ENCODE assay signal across 8 cellular contexts in genomic region chr16:30186782-30187555, GRCh38. TPM values are rescaled to one million over a fixed set of nuclear protein-coding genes. Genes with fewer than 3 reads are reported as not detected.
DNase-seq lines count a peak whose midpoint lies in the region; ATAC-seq and TF ChIP-seq lines count a peak whose summit lies in the region.

No MANE protein-coding gene starts in this region.

- no peaks in the 10 kb centered on the region for H3K27me3 Mint-ChIP-seq in T-cell
- no peaks in the 10 kb centered on the region for H3K27me3 Mint-ChIP-seq in activated naive CD8-positive, alpha-beta T cell treated with anti-CD3 and anti-CD28 coated beads, Interleukin-2, amount 50 U/mL, for 24 hours

- peaks cover 27 to 34% (median 31%) of the 10 kb centered on the region in 3 donors for H3K4me1 Mint-ChIP-seq in T-cell
- H3K4me1 Mint-ChIP-seq in activated naive CD8-positive, alpha-beta T cell treated with anti-CD3 and anti-CD28 coated beads, Interleukin-2, amount 50 U/mL, for 24 hours = peaks cover 33% of the 10 kb centered on the region

- DNase-seq in T-cell = peak; percentile 66 to 92 (median 85)
- DNase-seq in activated naive CD8-positive, alpha-beta T cell treated with anti-CD3 and anti-CD28 coated beads, Interleukin-2, amount 50 U/mL, for 24 hours = peak; percentile 95
- peak; percentile 86 for DNase-seq in left ventricle myocardium superior
- peak; percentile 73 to 88 for DNase-seq in stimulated activated CD4-positive, alpha-beta T cell treated with anti-CD3 and anti-CD28 coated beads, Interleukin-12 subunit alpha, Interleukin-12 subunit beta, amount 100 ng/mL, for 24 hours (ENCODE audit: low read depth in 2 of 2)
- DNase-seq in COLO829 (ENCODE audit: low spot score) = no peak
- no peak for DNase-seq in NCI-H2171 (lab: John Stamatoyannopoulos, UW)

- TF ChIP-seq POLR2A in GM18505 (IDR thresholded peaks at IDR 0.05; ENCODE audit: borderline replicate concordance, extremely low read depth, insufficient read depth, insufficient read length) = peak; percentile 46

- POLR2A ChIA-PET in T-cell (lab: Charles Lee) = interaction anchor here in 1 of 2 donors (0.6 kb wide), 1 partner anchor 185 kb away, joined by 6 read pairs; no protein-coding TSS in a partner anchor

- peak overlapping the region; percentile 93 to 99 for H3K27ac Mint-ChIP-seq in T-cell
- H3K27ac Mint-ChIP-seq in activated naive CD8-positive, alpha-beta T cell treated with anti-CD3 and anti-CD28 coated beads, Interleukin-2, amount 50 U/mL, for 24 hours = peak overlapping the region; percentile 97

- H3K36me3 Mint-ChIP-seq in T-cell = peaks cover 27% of the 10 kb centered on the region
- peaks cover 38% of the 10 kb centered on the region for H3K36me3 Mint-ChIP-seq in activated naive CD8-positive, alpha-beta T cell treated with anti-CD3 and anti-CD28 coated beads, Interleukin-2, amount 50 U/mL, for 24 hours (ENCODE audit: low read depth)

- CTCF ChIA-PET in T-cell (lab: Charles Lee) = interaction anchor here in 1 of 2 donors (1.1 kb wide), 1 partner anchor 184 kb away, joined by 3 read pairs; the partner anchor contains the start of gene TBC1D10B

- intact Hi-C loops in left ventricle myocardium superior (cut with micrococcal nuclease) = no loop called here

- ATAC-seq in GM18505 (IDR thresholded peaks at IDR 0.05; ENCODE audit: unreplicated experiment) (no peak), T-cell (replicated peaks in 1 of 4) (peak in 2 of 4 experiments; percentile 6 to 8), left ventricle myocardium superior (peak; percentile 15), GM18520 (IDR thresholded peaks at IDR 0.05; ENCODE audit: unreplicated experiment) (no peak)
- ATAC-seq in activated naive CD8-positive, alpha-beta T cell treated with anti-CD3 and anti-CD28 coated beads, Interleukin-2, amount 50 U/mL, for 24 hours = peak; percentile 9

- H3K9me3 Mint-ChIP-seq in T-cell = no peaks in the 10 kb centered on the region
- no peaks in the 10 kb centered on the region for H3K9me3 Mint-ChIP-seq in activated naive CD8-positive, alpha-beta T cell treated with anti-CD3 and anti-CD28 coated beads, Interleukin-2, amount 50 U/mL, for 24 hours

- H3K4me3 Mint-ChIP-seq in T-cell = peak overlapping the region; percentile 83 to 97 (median 94)
- H3K4me3 Mint-ChIP-seq in activated naive CD8-positive, alpha-beta T cell treated with anti-CD3 and anti-CD28 coated beads, Interleukin-2, amount 50 U/mL, for 24 hours = peak overlapping the region; percentile 96

RNA-seq across cellular contexts. Expression of gene CORO1A, which starts 3.6 kb away (rescaled TPM):
- total RNA-seq in T-cell = 1,000 to 10,000 TPM in 2 of 5 donors, 100 to 1,000 TPM in 3; 708 to 1,286 (median 987) TPM
- total RNA-seq in left ventricle myocardium superior = 10.3 TPM

RNA-seq across cellular contexts. Expression of gene BOLA2B, which starts 6.5 kb away (rescaled TPM):
- total RNA-seq in T-cell = 100 to 1,000 TPM in 3 of 5 donors, 10 to 100 TPM in 2; 47.0 to 115 (median 100) TPM
- 49.5 TPM for total RNA-seq in left ventricle myocardium superior

RNA-seq across cellular contexts. Expression of gene SLX1A, which starts 6.7 kb away (rescaled TPM):
- total RNA-seq in T-cell = 100 to 1,000 TPM in 2 of 5 donors, 10 to 100 TPM in 3; 31.6 to 114 (median 86.4) TPM
- 16.5 TPM for total RNA-seq in left ventricle myocardium superior

RNA-seq across cellular contexts. Expression of gene SULT1A3, which starts 12.1 kb away (rescaled TPM):
- total RNA-seq in T-cell (10 to 100 TPM; 25.8 to 42.6 (median 30.8) TPM), left ventricle myocardium superior (12.5 TPM)

Comparison
In these comparisons a context has a peak if more than half of its experiments do, and no peak if none do; other contexts are left out.
1. ATAC-seq: peak in activated naive CD8-positive, alpha-beta T cell treated with anti-CD3 and anti-CD28 coated beads, Interleukin-2, amount 50 U/mL, for 24 hours (single experiment) and left ventricle myocardium superior (single experiment); none in GM18505 (single experiment) and GM18520 (single experiment).
2. DNase-seq: peak in T-cell (34 of 34), activated naive CD8-positive, alpha-beta T cell treated with anti-CD3 and anti-CD28 coated beads, Interleukin-2, amount 50 U/mL, for 24 hours (single experiment), left ventricle myocardium superior (single experiment) and stimulated activated CD4-positive, alpha-beta T cell treated with anti-CD3 and anti-CD28 coated beads, Interleukin-12 subunit alpha, Interleukin-12 subunit beta, amount 100 ng/mL, for 24 hours (2 of 2); none in COLO829 (single experiment) and NCI-H2171 (single experiment).
3. RNA of gene CORO1A, which starts 3.6 kb away (total RNA-seq): 708 to 1,286 TPM in T-cell; 10.3 TPM in left ventricle myocardium superior (single experiment); every median in the first group is over 10 times any median in the second.